ENCODE assay signal across 10 cellular contexts in the genomic region with DNA sequence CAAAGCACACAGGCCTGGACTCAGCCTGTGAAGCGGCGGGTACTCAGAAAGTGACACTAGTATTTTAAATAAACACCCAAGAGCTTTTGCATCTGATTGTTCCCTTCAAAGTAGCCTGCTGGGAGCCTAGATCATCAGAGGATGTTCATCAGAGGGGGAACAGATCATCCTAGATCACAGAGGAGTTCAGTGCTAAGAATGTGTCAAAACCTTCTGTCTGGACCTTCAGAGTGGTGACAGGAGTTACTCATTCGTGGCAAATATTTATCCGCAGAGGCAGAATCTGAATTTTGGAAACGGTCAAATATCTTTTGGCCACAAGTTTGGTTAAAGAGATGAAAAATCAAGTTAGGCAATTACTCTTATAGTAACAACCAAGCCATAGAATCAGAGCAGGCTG. TPM values are rescaled to one million over a fixed set of nuclear protein-coding genes. Genes with fewer than 3 reads are reported as not detected.
DNase-seq lines count a peak whose midpoint lies in the region; ATAC-seq and TF ChIP-seq lines count a peak whose summit lies in the region.
"Had no signal": no experiment of that assay in that cellular context is flagged by ENCODE, and none has a peak within 500 bp of the region (broad histone marks: within the 10 kb centered on the region; RNA-seq: fewer than 3 reads in every experiment).

No MANE protein-coding gene starts in this region.

- H3K27ac Mint-ChIP-seq in Caco-2 (ENCODE audit: unreplicated experiment) (no peak overlapping the region), endodermal cell (no peak overlapping the region), progenitor cell of endocrine pancreas (no peak overlapping the region), CD14-positive monocyte (no peak overlapping the region)

- CTCF ChIA-PET in Caco-2 (lab: Charles Lee) = interaction anchor here (1.1 to 1.3 kb wide), 2 partner anchors 17 to 86 kb away, joined by 3 read pairs; a partner anchor contains a TSS

- intact Hi-C loops in Caco-2 (cut with micrococcal nuclease; ENCODE audit: unreplicated experiment) = no loop called here
- intact Hi-C loops in CD14-positive monocyte (cut with micrococcal nuclease) = no loop called here

- 69 to 87% methylated on average over 4 to 5 of the region's 5 CpGs for WGBS in endodermal cell (ENCODE audit: insufficient coverage in 1 of 2, insufficient read length in 1 of 2), 2 experiments

- H3K4me3 Mint-ChIP-seq in Caco-2 (ENCODE audit: unreplicated experiment) (peak overlapping the region; percentile 67), endodermal cell (peak overlapping the region; percentile 34), progenitor cell of endocrine pancreas (ENCODE audit: low read depth) (peak overlapping the region; percentile 65), CD14-positive monocyte (peak overlapping the region in 1 of 2 donors; percentile 73)

- no peaks in the 10 kb centered on the region for H3K4me1 Mint-ChIP-seq in Caco-2 (ENCODE audit: low read depth, unreplicated experiment)
- no peaks in the 10 kb centered on the region for H3K4me1 Mint-ChIP-seq in endodermal cell
- H3K4me1 Mint-ChIP-seq in progenitor cell of endocrine pancreas (ENCODE audit: low read depth) = peaks cover 3% of the 10 kb centered on the region
- H3K4me1 Mint-ChIP-seq in CD14-positive monocyte = peaks cover 9% of the 10 kb centered on the region

- H3K4me1 ChIP-seq in Caco-2 (peaks cover 6% of the 10 kb centered on the region; the same call in 1 of the 2 replicates), endodermal cell (ENCODE audit: control insufficient read depth, insufficient read depth, low read length) (no peaks in the 10 kb centered on the region)

- peaks cover 10% of the 10 kb centered on the region for H3K27me3 Mint-ChIP-seq in Caco-2 (ENCODE audit: insufficient read depth, unreplicated experiment)
- H3K27me3 Mint-ChIP-seq in endodermal cell (ENCODE audit: insufficient read depth) = peaks cover 50% of the 10 kb centered on the region
- H3K27me3 Mint-ChIP-seq in progenitor cell of endocrine pancreas = peaks cover 32% of the 10 kb centered on the region
- H3K27me3 Mint-ChIP-seq in CD14-positive monocyte (ENCODE audit: low read depth in 3 of 3) = peaks cover 12 to 25% (median 21%) of the 10 kb centered on the region in 3 donors

- POLR2A ChIA-PET in Caco-2 (lab: Charles Lee) = no interaction called here

- H3K9me3 ChIP-seq in Caco-2 (no peaks in the 10 kb centered on the region), endodermal cell (ENCODE audit: control insufficient read depth, low read length) (no peaks in the 10 kb centered on the region)

- TF ChIP-seq CTCF in Caco-2 (IDR thresholded peaks at IDR 0.05; ENCODE audit: insufficient read depth in 1 of 2, low read depth in 1 of 2, low read length in 1 of 2, severe bottlenecking in 1 of 2, unreplicated experiment in 1 of 2) = no peak
- TF ChIP-seq CTCF in NB4 (IDR thresholded peaks at IDR 0.05; ENCODE audit: low read depth, low read length) = no peak
- no peak for TF ChIP-seq CTCF in endodermal cell (conservative IDR thresholded peaks at IDR 0.05)
- no peak for TF ChIP-seq CTCF in progenitor cell of endocrine pancreas (IDR thresholded peaks at IDR 0.05; ENCODE audit: unreplicated experiment)
- no peak for TF ChIP-seq CTCF in CD14-positive monocyte (IDR thresholded peaks at IDR 0.05)

- H3K36me3 Mint-ChIP-seq in Caco-2 (ENCODE audit: insufficient read depth, unreplicated experiment) = no peaks in the 10 kb centered on the region
- no peaks in the 10 kb centered on the region for H3K36me3 Mint-ChIP-seq in endodermal cell (ENCODE audit: low read depth)
- no peaks in the 10 kb centered on the region for H3K36me3 Mint-ChIP-seq in progenitor cell of endocrine pancreas (ENCODE audit: insufficient read depth)
- peaks cover 0 to 3% of the 10 kb centered on the region in 2 donors for H3K36me3 Mint-ChIP-seq in CD14-positive monocyte

- H3K36me3 ChIP-seq in Caco-2 (ENCODE audit: control insufficient read depth, insufficient read depth, low read length) (no peaks in the 10 kb centered on the region), endodermal cell (ENCODE audit: control insufficient read depth, insufficient read depth, low read length) (no peaks in the 10 kb centered on the region)

- ATAC-seq in GM21526 (IDR thresholded peaks at IDR 0.05; ENCODE audit: low FRiP score, unreplicated experiment) = no peak

- DNase-seq in Caco-2 (no peak), NB4 (ENCODE audit: low read depth) (no peak), endodermal cell (no peak), progenitor cell of endocrine pancreas (ENCODE audit: low spot score, unreplicated experiment) (no peak), SKM-1 (lab: John Stamatoyannopoulos, UW; ENCODE audit: unreplicated experiment) (no peak), CD14-positive monocyte (ENCODE audit: low spot score) (no peak), glomerular visceral epithelial cell (ENCODE audit: extremely low spot score) (no peak)
- DNase-seq: activated CD4-positive, alpha-beta T cell treated with anti-CD3 and anti-CD28 coated beads for 48 hours; NCI-H2029 treated with DMSO at 0.1 percent for 48 hours had no signal

- TF ChIP-seq POLR2A in NB4 (IDR thresholded peaks at IDR 0.05; ENCODE audit: extremely low read depth, insufficient read length) = no peak

- no peak overlapping the region for H3K9ac ChIP-seq in endodermal cell (ENCODE audit: extremely low read depth, low read length, poor library complexity, severe bottlenecking)

- BruUV-seq in Caco-2 (replicated peaks; lab: Mats Ljungman, UMichigan) = no TSS peak

- peak overlapping the region; percentile 42 for H3K4me3 ChIP-seq in Caco-2 (ENCODE audit: low read depth, low read length)
- H3K4me3 ChIP-seq in NB4 (ENCODE audit: low read depth, low read length) = peak overlapping the region; percentile 16
- H3K4me3 ChIP-seq in endodermal cell (ENCODE audit: low read length) = no peak overlapping the region

- H3K27me3 ChIP-seq in Caco-2 (replicated peaks; ENCODE audit: control insufficient read depth, insufficient read depth, low read length) = no peaks in the 10 kb centered on the region
- H3K27me3 ChIP-seq in endodermal cell (ENCODE audit: control insufficient read depth, insufficient read depth, low read length, poor library complexity, severe bottlenecking) = peaks cover 30% of the 10 kb centered on the region

- H3K27ac ChIP-seq in endodermal cell (ENCODE audit: low read depth, low read length) = no peak overlapping the region

- H3K9me3 Mint-ChIP-seq in Caco-2 (ENCODE audit: unreplicated experiment) = no peaks in the 10 kb centered on the region
- no peaks in the 10 kb centered on the region for H3K9me3 Mint-ChIP-seq in endodermal cell
- H3K9me3 Mint-ChIP-seq in progenitor cell of endocrine pancreas (ENCODE audit: low read depth) = no peaks in the 10 kb centered on the region
- peaks cover 0 to 6% (median 0%) of the 10 kb centered on the region in 7 donors for H3K9me3 Mint-ChIP-seq in CD14-positive monocyte

RNA-seq across cellular contexts. Expression of a gene that starts 9.7 kb away (rescaled TPM):
- total RNA-seq in Caco-2 (2022) = 8.2 TPM in 2 replicates
- total RNA-seq in endodermal cell = 10 to 100 TPM; 22.9 to 24.4 TPM
- 9.7 TPM for polyA plus RNA-seq in endodermal cell (2013, experiment 1 of 2)
- polyA plus RNA-seq in endodermal cell (2013, experiment 2 of 2) = 8.9 TPM
- total RNA-seq in progenitor cell of endocrine pancreas = 21.8 and 22.8 TPM in 2 replicates
- polyA plus RNA-seq in CD14-positive monocyte = not detected

RNA-seq across cellular contexts. Expression of a gene that starts 14.2 kb away (rescaled TPM):
- total RNA-seq in Caco-2 (2022) = not detected in 2 replicates
- total RNA-seq in endodermal cell = under 1 TPM; 0.11 to 0.22 TPM
- 0.18 TPM for polyA plus RNA-seq in endodermal cell (2013, experiment 1 of 2)
- 0.21 TPM for polyA plus RNA-seq in endodermal cell (2013, experiment 2 of 2)
- total RNA-seq in progenitor cell of endocrine pancreas = 0.24 and 0.40 TPM in 2 replicates
- polyA plus RNA-seq in CD14-positive monocyte = not detected

RNA-seq across cellular contexts. Expression of a gene that starts 25.6 kb away (rescaled TPM):
- total RNA-seq in Caco-2 (2022) = 3.7 and 4.1 TPM in 2 replicates
- total RNA-seq in endodermal cell = 1 to 10 TPM; 2.7 to 4.0 TPM
- 5.1 TPM for polyA plus RNA-seq in endodermal cell (2013, experiment 1 of 2)
- polyA plus RNA-seq in endodermal cell (2013, experiment 2 of 2) = 4.6 TPM
- 4.8 and 4.9 TPM in 2 replicates for total RNA-seq in progenitor cell of endocrine pancreas
- under 1 TPM; 0.72 to 0.75 TPM for polyA plus RNA-seq in CD14-positive monocyte

RNA-seq across cellular contexts. Expression of a gene that starts 25.7 kb away (rescaled TPM):
- total RNA-seq in Caco-2 (2022) = 0.16 TPM in 1 of 2 replicates, not detected in the other
- under 1 TPM; 0.24 to 0.64 TPM for total RNA-seq in endodermal cell
- 0.11 TPM for polyA plus RNA-seq in endodermal cell (2013, experiment 1 of 2)
- polyA plus RNA-seq in endodermal cell (2013, experiment 2 of 2) = 0.25 TPM
- total RNA-seq in progenitor cell of endocrine pancreas = 0.91 and 1.3 TPM in 2 replicates
- polyA plus RNA-seq in CD14-positive monocyte = not detected
